Comparison of ENCODE assay signal across 1 cellular context in the genomic region with DNA sequence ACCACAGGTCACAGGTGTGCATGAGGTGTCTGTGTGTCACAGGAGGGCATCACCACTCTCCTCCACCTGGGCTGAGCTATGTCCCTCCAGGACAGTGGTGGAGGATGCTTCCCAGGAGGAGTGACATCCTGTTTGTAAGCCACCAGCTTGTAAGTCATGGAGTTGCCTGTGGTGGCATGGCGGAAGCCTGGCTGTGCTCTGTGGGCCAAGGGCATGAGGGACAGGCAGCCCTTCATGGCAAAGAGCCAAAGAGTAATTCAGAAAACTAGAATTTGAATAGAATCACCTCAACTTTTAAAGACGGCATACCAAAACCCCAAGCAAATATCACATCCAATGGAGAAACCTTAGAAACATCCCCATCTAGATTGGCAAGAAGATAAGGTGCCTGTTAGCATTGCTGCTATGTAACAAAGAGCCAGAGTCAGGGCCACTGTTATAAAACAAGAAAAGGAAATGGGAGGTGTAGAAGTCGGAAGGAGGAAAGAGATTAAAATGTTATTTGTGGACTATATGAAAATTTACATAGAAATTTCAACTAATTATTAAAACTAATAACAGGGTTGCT.
TF ChIP-seq lines count a peak whose summit lies in the region.

No MANE protein-coding gene starts in this region.

TF ChIP-seq in endothelial cell of umbilical vein, 7 proteins besides CTCF, POLR2A, EP300 and RAD21 (continued from another document):
- no peak for TF ChIP-seq POLR2AphosphoS5 (IDR thresholded peaks at IDR 0.05; ENCODE audit: insufficient read depth, low read depth, low read length)
- TF ChIP-seq FOS (IDR thresholded peaks at IDR 0.05; ENCODE audit: borderline replicate concordance, insufficient read depth, low read length) = no peak
- TF ChIP-seq, protein P1, sequence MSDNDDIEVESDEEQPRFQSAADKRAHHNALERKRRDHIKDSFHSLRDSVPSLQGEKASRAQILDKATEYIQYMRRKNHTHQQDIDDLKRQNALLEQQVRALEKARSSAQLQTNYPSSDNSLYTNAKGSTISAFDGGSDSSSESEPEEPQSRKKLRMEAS (IDR thresholded peaks at IDR 0.05; ENCODE audit: insufficient read depth, insufficient read length) = no peak
- TF ChIP-seq MYC (IDR thresholded peaks at IDR 0.05; ENCODE audit: low read depth, low read length) = no peak
- no peak for TF ChIP-seq GATA2 (IDR thresholded peaks at IDR 0.05; ENCODE audit: insufficient read depth, insufficient read length, low read depth, low read length)
